In the genomic region with DNA sequence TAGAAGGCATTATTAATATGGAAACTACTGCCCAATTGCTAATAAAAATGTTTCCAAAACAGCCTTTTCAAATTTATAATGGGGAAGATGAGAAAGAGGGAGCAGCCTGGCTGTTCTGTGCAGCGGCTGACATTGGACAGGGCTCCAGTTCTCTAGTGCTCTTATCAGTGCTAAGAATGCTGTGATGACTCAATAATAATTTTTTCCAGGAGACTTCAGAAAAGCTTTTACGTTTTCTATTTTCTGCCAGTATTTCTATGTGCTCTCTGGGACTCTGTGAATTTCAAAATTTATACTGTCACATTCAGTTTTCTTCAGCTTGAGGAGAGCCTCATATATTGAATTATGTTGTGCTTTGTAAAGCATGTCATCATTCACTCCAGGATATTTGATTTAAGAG, we compare ENCODE assay signal across 14 cellular contexts.
A peak's percentile ranks its signal among the peaks of the same experiment; 100 is the strongest.
DNase-seq lines count a peak whose midpoint lies in the region; ATAC-seq and TF ChIP-seq lines count a peak whose summit lies in the region.
"Had no signal": no experiment of that assay in that cellular context is flagged by ENCODE, and none has a peak within 500 bp of the region (broad histone marks: within the 10 kb centered on the region; RNA-seq: fewer than 3 reads in every experiment).

No MANE protein-coding gene starts in this region.

- 49% methylated on average over 2 of the region's 2 CpGs for WGBS in hepatocyte (ENCODE audit: low lambda C conversion rate, missing lambda C conversion rate)

- no peak overlapping the region for H3K27ac Mint-ChIP-seq in Calu3 (ENCODE audit: unreplicated experiment)

- H3K4me1 ChIP-seq in hepatocyte (ENCODE audit: insufficient read depth) (peaks cover 8% of the 10 kb centered on the region), uterus (no peaks in the 10 kb centered on the region)

- H3K27me3 ChIP-seq in hepatocyte (no peaks in the 10 kb centered on the region), uterus (no peaks in the 10 kb centered on the region)

- H3K36me3 Mint-ChIP-seq in Calu3 (ENCODE audit: insufficient read depth, unreplicated experiment): no peaks in the 10 kb centered on the region

- no peak overlapping the region for H3K4me3 Mint-ChIP-seq in Calu3 (ENCODE audit: low read depth, unreplicated experiment)
- H3K4me3 Mint-ChIP-seq: brain had no signal

- H3K9me3 ChIP-seq in hepatocyte (ENCODE audit: low read depth): no peaks in the 10 kb centered on the region
- H3K9me3 ChIP-seq in uterus: no peaks in the 10 kb centered on the region

- H3K9me2 ChIP-seq in hepatocyte (replicated peaks; ENCODE audit: insufficient read depth): no peaks in the 10 kb centered on the region

- no peak overlapping the region for H2AFZ ChIP-seq in hepatocyte

- CTCF ChIA-PET in Calu3 (lab: Charles Lee): no interaction called here

- DNase-seq in Right ventricle myocardium inferior (ENCODE audit: missing footprints) (no peak), cardiac septum (ENCODE audit: low spot score) (no peak), dedifferentiated amniotic fluid mesenchymal stem cell (ENCODE audit: extremely low spot score) (peak; percentile 30), hepatocyte (ENCODE audit: low spot score) (peak; percentile 54), uterus (peak; percentile 59 to 65), Calu3 (no peak), nucleus accumbens (lab: John Stamatoyannopoulos, UW) (no peak)
- DNase-seq: activated CD4-positive, alpha-beta T cell treated with anti-CD3 and anti-CD28 coated beads for 4 hours; activated T-cell treated with anti-CD3 and anti-CD28 coated beads, Interleukin-2, amount 50 U/mL, for 48 hours; NCI-H1092; occipital lobe; stimulated activated CD4-positive, alpha-beta T cell treated with anti-CD3 and anti-CD28 coated beads, Interleukin-12 subunit alpha, Interleukin-12 subunit beta, amount 100 ng/mL, for 4 hours had no signal

- H3K27ac ChIP-seq in hepatocyte (peak overlapping the region; percentile 29), uterus (peak overlapping the region; percentile 59 to 64)

- H3K27me3 Mint-ChIP-seq in Calu3 (ENCODE audit: unreplicated experiment): no peaks in the 10 kb centered on the region
- H3K27me3 Mint-ChIP-seq: brain had no signal

- no peaks in the 10 kb centered on the region for H3K79me2 ChIP-seq in hepatocyte

- no TSS peak for BruUV-seq in Calu3 (replicated peaks; lab: Mats Ljungman, UMichigan)

- peak; percentile 95 for ATAC-seq in Right ventricle myocardium inferior
- ATAC-seq in GM21526 (IDR thresholded peaks at IDR 0.05; ENCODE audit: low FRiP score, unreplicated experiment): no peak

- H3K4me2 ChIP-seq in hepatocyte: no peak overlapping the region

- H3K9me3 Mint-ChIP-seq in Calu3 (ENCODE audit: low read depth, unreplicated experiment): no peaks in the 10 kb centered on the region

- H3K4me3 ChIP-seq in hepatocyte (no peak overlapping the region), uterus (no peak overlapping the region)

- H3K36me3 ChIP-seq in hepatocyte (replicated peaks; ENCODE audit: insufficient read depth, low read depth) (no peaks in the 10 kb centered on the region), uterus (no peaks in the 10 kb centered on the region)

- intact Hi-C loops in Right ventricle myocardium inferior (cut with DNase I) (no loop called here), cardiac septum (cut with DNase I) (loop anchor here (5.0 kb wide), 1 partner anchor 49 kb away; no protein-coding TSS in a partner anchor), uterus (cut with DNase I; ENCODE audit: low total_unique reads) (no loop called here), Calu3 (cut with micrococcal nuclease; ENCODE audit: unreplicated experiment) (no loop called here)

- H3K4me1 Mint-ChIP-seq in Calu3 (ENCODE audit: low read depth, unreplicated experiment): no peaks in the 10 kb centered on the region
- H3K4me1 Mint-ChIP-seq: brain had no signal

- TF ChIP-seq CTCF in hepatocyte (IDR thresholded peaks at IDR 0.05; ENCODE audit: poor library complexity) (no peak), uterus (IDR thresholded peaks at IDR 0.05) (no peak), Calu3 (IDR thresholded peaks at IDR 0.05; ENCODE audit: unreplicated experiment) (no peak)

- no peak for TF ChIP-seq POLR2A in uterus (IDR thresholded peaks at IDR 0.05)

- H4K20me1 ChIP-seq in hepatocyte (ENCODE audit: insufficient read depth, poor library complexity, severe bottlenecking): no peaks in the 10 kb centered on the region

Comparison
In these comparisons a context has a peak if more than half of its experiments do, and no peak if none do; other contexts are left out.
1. DNase-seq: peak in dedifferentiated amniotic fluid mesenchymal stem cell (single experiment), hepatocyte (single experiment) and uterus (2 of 2); none in Right ventricle myocardium inferior (single experiment), cardiac septum (single experiment), Calu3 (single experiment) and nucleus accumbens (0 of 56).